ENCODE assay signal across 28 cellular contexts in the genomic region with DNA sequence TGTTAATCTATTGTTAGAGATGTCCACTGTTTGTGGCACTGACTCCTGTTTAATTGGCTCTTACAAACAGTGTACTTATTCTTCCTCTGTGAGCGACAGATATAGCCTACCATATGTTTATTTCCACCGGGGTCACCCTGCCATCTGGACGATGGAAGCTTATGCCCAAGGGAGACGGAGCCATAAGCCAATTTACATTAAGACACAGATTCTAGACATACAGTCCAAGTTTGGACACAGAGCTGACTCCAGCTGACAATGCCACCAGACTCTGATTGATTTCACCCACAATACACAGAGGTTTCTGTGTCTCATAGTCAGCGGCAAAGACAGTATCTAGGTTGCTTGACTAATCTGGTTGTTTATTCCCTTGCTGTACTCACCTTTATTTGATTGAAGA.
"Had no signal": no experiment of that assay in that cellular context is flagged by ENCODE, and none has a peak within 500 bp of the region (broad histone marks: within the 10 kb centered on the region; RNA-seq: fewer than 3 reads in every experiment).

No MANE protein-coding gene starts in this region.

- H3K4me3 Mint-ChIP-seq: activated B cell treated with CpG ODN at 0.5 μM for 24 hours; activated naive CD8-positive, alpha-beta T cell; activated T-cell treated with anti-CD3 and anti-CD28 coated beads, Interleukin-2, amount 50 U/mL, for 4 hours; effector memory CD8-positive, alpha-beta T cell; naive thymus-derived CD4-positive, alpha-beta T cell; neural crest cell had no signal

- H3K4me1 ChIP-seq: adrenal gland, ascending aorta, esophagus muscularis mucosa, right atrium auricular region, spleen, upper lobe of left lung had no signal

- H3K27ac Mint-ChIP-seq: activated B cell treated with CpG ODN at 0.5 μM for 24 hours; activated naive CD8-positive, alpha-beta T cell; activated T-helper 2 cell treated with anti-CD3 and anti-CD28 coated beads, Interferon-gamma antibody, Interleukin-2, Interleukin-4, amounts not matched to agents 10 μg/mL and 5 μg/mL and 100 μg/mL, durations not matched to agents 14 hours and 24 hours and 36 hours; effector memory CD8-positive, alpha-beta T cell; naive thymus-derived CD4-positive, alpha-beta T cell; progenitor cell of endocrine pancreas had no signal

- H3K36me3 ChIP-seq: adrenal gland, ascending aorta, brain microvascular endothelial cell, esophagus muscularis mucosa, left ventricle myocardium inferior, right atrium auricular region, spleen, thoracic aorta, upper lobe of left lung had no signal

- H3K9me3 ChIP-seq: adrenal gland, ascending aorta, thoracic aorta, upper lobe of left lung had no signal

- FAIRE-seq: colon, frontal cortex had no signal

- H3K36me3 Mint-ChIP-seq: activated naive CD8-positive, alpha-beta T cell; naive thymus-derived CD4-positive, alpha-beta T cell had no signal

- H3K27me3 ChIP-seq: adrenal gland, ascending aorta, brain microvascular endothelial cell, esophagus muscularis mucosa, right atrium auricular region, spleen, upper lobe of left lung had no signal

- ATAC-seq: activated T-cell treated with anti-CD3 and anti-CD28 coated beads, Interleukin-2, amount 50 U/mL, for 4 hours; effector memory CD8-positive, alpha-beta T cell; naive thymus-derived CD4-positive, alpha-beta T cell had no signal

- H3K9me3 Mint-ChIP-seq: activated T-cell treated with anti-CD3 and anti-CD28 coated beads, Interleukin-2, amount 50 U/mL, for 4 hours; activated T-helper 2 cell treated with anti-CD3 and anti-CD28 coated beads, Interferon-gamma antibody, Interleukin-2, Interleukin-4, amounts not matched to agents 10 μg/mL and 5 μg/mL and 100 μg/mL, durations not matched to agents 14 hours and 24 hours and 36 hours; effector memory CD8-positive, alpha-beta T cell had no signal

- H3K4me1 Mint-ChIP-seq: activated B cell treated with CpG ODN at 0.5 μM for 24 hours; naive thymus-derived CD4-positive, alpha-beta T cell had no signal

- H3K27me3 Mint-ChIP-seq: progenitor cell of endocrine pancreas had no signal

- H3K4me3 ChIP-seq: adrenal gland, ascending aorta, esophagus muscularis mucosa, left ventricle myocardium inferior, right atrium auricular region, spleen, thoracic aorta, upper lobe of left lung had no signal

- DNase-seq: activated B cell treated with CpG ODN at 0.5 μM for 24 hours; activated CD4-positive, alpha-beta T cell treated with anti-CD3 and anti-CD28 coated beads for 4 hours; activated CD4-positive, alpha-beta T cell treated with anti-CD3 and anti-CD28 coated beads, Interleukin-2, amount 50 U/mL, for 48 hours; activated CD8-positive, alpha-beta memory T cell treated with anti-CD3 and anti-CD28 coated beads, Interleukin-2, amount 50 U/mL, for 48 hours; activated naive CD4-positive, alpha-beta T cell; activated T-cell treated with anti-CD3 and anti-CD28 coated beads, Interleukin-2, amount 50 U/mL, for 4 hours; adrenal gland; brain microvascular endothelial cell; effector memory CD8-positive, alpha-beta T cell; hippocampal formation; left ventricle myocardium inferior; naive thymus-derived CD4-positive, alpha-beta T cell; occipital lobe; spleen; stimulated activated CD4-positive, alpha-beta T cell treated with anti-CD3 and anti-CD28 coated beads, Interleukin-4, amount 100 ng/mL, for 1 hour; stimulated activated naive CD4-positive, alpha-beta T cell; T1000; upper lobe of left lung had no signal

- H3K27ac ChIP-seq: adrenal gland, ascending aorta, brain microvascular endothelial cell, esophagus muscularis mucosa, left ventricle myocardium inferior, right atrium auricular region, spleen, thoracic aorta, upper lobe of left lung had no signal
